27 cellular contexts compared by ENCODE assay signal in the genomic region with DNA sequence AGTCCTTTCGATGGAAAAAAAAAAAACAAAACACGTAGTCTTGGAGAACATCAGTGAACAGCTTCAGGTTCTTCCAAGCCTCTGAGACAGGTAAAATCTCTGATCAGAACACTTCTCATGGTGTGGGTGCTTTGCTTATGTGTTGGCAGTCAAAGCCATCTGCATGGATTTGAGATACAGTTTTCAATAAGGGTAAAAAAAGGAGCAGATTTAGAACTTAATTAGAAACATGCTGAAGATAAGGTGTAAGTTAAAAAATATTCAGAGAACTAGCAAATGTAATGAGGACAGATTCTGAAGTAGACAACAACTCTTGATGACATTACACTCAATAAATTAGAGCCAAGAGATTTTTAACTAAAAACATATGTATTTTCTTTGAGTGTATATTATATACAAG.
"Had no signal": no experiment of that assay in that cellular context is flagged by ENCODE, and none has a peak within 500 bp of the region (broad histone marks: within the 10 kb centered on the region; RNA-seq: fewer than 3 reads in every experiment).

No MANE protein-coding gene starts in this region.

- H3K36me3 ChIP-seq: neutrophil, right lobe of liver, sigmoid colon, suprapubic skin, tibial artery, transverse colon, upper lobe of right lung, uterus had no signal

- H3K4me3 ChIP-seq: psoas muscle, right lobe of liver, sigmoid colon, suprapubic skin, testis, tibial artery, transverse colon, upper lobe of right lung, uterus had no signal

- H3K27ac ChIP-seq: neutrophil, parathyroid adenoma, psoas muscle, right lobe of liver, sigmoid colon, suprapubic skin, testis, tibial artery, transverse colon, upper lobe of right lung, uterus had no signal

- FAIRE-seq: small intestine had no signal

- H3K79me2 ChIP-seq: parathyroid adenoma had no signal

- H3K9ac ChIP-seq: parathyroid adenoma had no signal

- ATAC-seq: naive thymus-derived CD8-positive, alpha-beta T cell; natural killer cell treated with Interleukin-12 subunit alpha and Interleukin-12 subunit beta and Interleukin-15 and Interleukin-18, amount 100 ng/mL, for 72 hours; psoas muscle; right cardiac atrium; right lobe of liver; stimulated activated effector memory CD8-positive, alpha-beta T cell treated with anti-CD3 and anti-CD28 coated beads, Interleukin-12 subunit alpha, Interleukin-12 subunit beta, amount 100 ng/mL, for 72 hours; stimulated activated naive B cell treated with anti-CD40 and anti-IgM and Interleukin-4, amounts not matched to agents 10 μg/mL and 1 μg/mL and 100 μg/mL, for 72 hours; stimulated activated naive CD8-positive, alpha-beta T cell treated with anti-CD3 and anti-CD28 coated beads, Interleukin-15, amount 100 ng/mL, for 72 hours; upper lobe of right lung had no signal

- H2AFZ ChIP-seq: parathyroid adenoma had no signal

- H3K4me1 ChIP-seq: parathyroid adenoma, psoas muscle, right lobe of liver, sigmoid colon, suprapubic skin, testis, tibial artery, transverse colon, upper lobe of right lung, uterus had no signal

- H3K9me3 ChIP-seq: neutrophil, psoas muscle, right lobe of liver, sigmoid colon, suprapubic skin, testis, tibial artery, transverse colon, upper lobe of right lung, uterus had no signal

- DNase-seq: naive thymus-derived CD8-positive, alpha-beta T cell; nephron progenitor cell; nucleus accumbens; posterior cingulate gyrus; psoas muscle; right cardiac atrium; right lobe of liver; sigmoid colon; small intestine; stimulated activated CD4-positive, alpha-beta T cell treated with anti-CD3 and anti-CD28 coated beads, Interleukin-15, amount 100 ng/mL, for 24 hours; stimulated activated CD4-positive, alpha-beta T cell treated with anti-CD3 and anti-CD28 coated beads, Interleukin-2, amount 100 ng/mL, for 24 hours; stimulated activated CD4-positive, alpha-beta T cell treated with anti-CD3 and anti-CD28 coated beads, Interleukin-2, amount 100 ng/mL, for 48 hours; stimulated activated CD4-positive, alpha-beta T cell treated with anti-CD3 and anti-CD28 coated beads, Interleukin-4, amount 100 ng/mL, for 24 hours; stimulated activated naive B cell treated with anti-CD40 and anti-IgM and Interleukin-4, amounts not matched to agents 10 μg/mL and 1 μg/mL and 100 μg/mL, for 72 hours; stimulated activated naive CD4-positive, alpha-beta T cell treated with Interleukin-2 at 50 U/mL for 16 hours; stimulated activated naive CD8-positive, alpha-beta T cell treated with anti-CD3 and anti-CD28 coated beads, Interleukin-15, amount 100 ng/mL, for 72 hours; substantia nigra; testis; tibial artery; transverse colon; upper lobe of right lung; uterus had no signal

- H3K27me3 ChIP-seq: neutrophil, right lobe of liver, sigmoid colon, suprapubic skin, testis, tibial artery, transverse colon, upper lobe of right lung, uterus had no signal
